Comparison of ENCODE assay signal across 26 cellular contexts in the genomic region with DNA sequence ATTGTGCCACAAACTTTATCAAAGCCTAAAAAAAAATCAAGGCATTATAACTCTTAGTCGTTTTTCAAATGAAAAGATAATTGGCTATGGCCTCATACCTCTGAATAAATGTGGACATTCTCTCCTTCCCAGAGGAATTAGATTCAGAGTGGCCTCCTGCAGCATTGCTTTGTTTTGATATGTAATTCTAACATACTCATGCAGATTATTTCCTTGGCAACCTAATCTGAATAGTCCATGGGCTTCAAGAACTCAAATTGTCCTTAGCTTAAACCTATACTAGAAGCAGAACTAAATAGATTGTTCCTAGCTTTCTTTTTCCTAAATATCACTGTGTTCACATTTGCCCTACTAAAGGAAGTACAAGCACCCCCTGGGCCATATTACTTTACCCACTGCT.
DNase-seq lines count a peak whose midpoint lies in the region; FAIRE-seq and TF ChIP-seq lines count a peak whose summit lies in the region.
"Had no signal": no experiment of that assay in that cellular context is flagged by ENCODE, and none has a peak within 500 bp of the region (broad histone marks: within the 10 kb centered on the region; RNA-seq: fewer than 3 reads in every experiment).

No MANE protein-coding gene starts in this region.

- TF ChIP-seq EP300 in H1 (IDR thresholded peaks at IDR 0.05; ENCODE audit: borderline replicate concordance in 1 of 2, low read depth in 2 of 2, low read length in 2 of 2) (no peak), suprapubic skin (IDR thresholded peaks at IDR 0.05) (no peak)

- H3K27me3 Mint-ChIP-seq in H9 (ENCODE audit: low read depth) (no peaks in the 10 kb centered on the region), neural progenitor cell (ENCODE audit: insufficient read depth, low read depth) (no peaks in the 10 kb centered on the region)
- H3K27me3 Mint-ChIP-seq: CD4-positive, CD25-positive, alpha-beta regulatory T cell; CD8-positive, alpha-beta memory T cell; IgD-negative memory B cell had no signal

- H2AFZ ChIP-seq in H9 (ENCODE audit: low read length) = no peak overlapping the region
- H2AFZ ChIP-seq in H1 (ENCODE audit: low read length) = no peak overlapping the region
- no peak overlapping the region for H2AFZ ChIP-seq in neural progenitor cell (replicated peaks)

- H3K56ac ChIP-seq in H9 (ENCODE audit: insufficient read length, low read depth, low read length) (no peak overlapping the region), H1 (replicated peaks; ENCODE audit: insufficient read length, low read depth, low read length) (no peak overlapping the region)

- H3K9me3 ChIP-seq in H9 (ENCODE audit: control insufficient read depth, low read depth, low read length) = no peaks in the 10 kb centered on the region
- H3K9me3 ChIP-seq in H1 (ENCODE audit: insufficient read depth in 2 of 2, low read depth in 1 of 2, low read length in 1 of 2) = no peaks in the 10 kb centered on the region
- H3K9me3 ChIP-seq in neural progenitor cell (ENCODE audit: low read depth) = no peaks in the 10 kb centered on the region
- H3K9me3 ChIP-seq in suprapubic skin = no peaks in the 10 kb centered on the region
- H3K9me3 ChIP-seq: BE2C had no signal

- H4K20me1 ChIP-seq in H9 (ENCODE audit: control insufficient read depth, insufficient read depth, insufficient read length) (no peaks in the 10 kb centered on the region), H1 (replicated peaks in 1 of 2; ENCODE audit: control insufficient read depth in 1 of 2, insufficient read depth in 2 of 2, low read length in 2 of 2) (no peaks in the 10 kb centered on the region), neural progenitor cell (ENCODE audit: low read depth) (no peaks in the 10 kb centered on the region)

- H3K4me2 ChIP-seq in H9 (ENCODE audit: insufficient read depth, insufficient read length, low read length) (no peak overlapping the region), H1 (ENCODE audit: insufficient read depth in 1 of 2, low read depth in 2 of 2, low read length in 2 of 2) (peak overlapping the region in 1 of 2 experiments; percentile 30; a peak in 1 of 4 replicates), neural progenitor cell (no peak overlapping the region)

- peaks cover 6% of the 10 kb centered on the region in 2 experiments; a peak in 4 of 5 replicates for H3K9me3 Mint-ChIP-seq in H9
- peaks cover 5% of the 10 kb centered on the region for H3K9me3 Mint-ChIP-seq in neural progenitor cell

- no peak overlapping the region for H3K14ac ChIP-seq in H9 (ENCODE audit: insufficient read depth, low read length)
- H3K14ac ChIP-seq in H1 (ENCODE audit: insufficient read length) = no peak overlapping the region

- no peak overlapping the region for H3T11ph ChIP-seq in H9 (ENCODE audit: low read length)

- no peak for TF ChIP-seq RAD21 in H1 (IDR thresholded peaks at IDR 0.05 in 1 of 2, conservative IDR thresholded peaks at IDR 0.05 in 1 of 2; ENCODE audit: low read depth in 2 of 2, low read length in 2 of 2)

- H3K23ac ChIP-seq in H9 (ENCODE audit: insufficient read length, low read depth, low read length) (no peak overlapping the region), H1 (ENCODE audit: insufficient read length) (no peak overlapping the region)

- H3K18ac ChIP-seq in H9 (ENCODE audit: insufficient read length, low read depth, low read length) = no peak overlapping the region
- H3K18ac ChIP-seq in H1 (ENCODE audit: extremely low read depth, low read length) = no peak overlapping the region

- H3K36me3 ChIP-seq in H1 (ENCODE audit: control insufficient read depth in 2 of 4, insufficient read depth in 4 of 4, low read length in 3 of 4) = no peaks in the 10 kb centered on the region
- H3K36me3 ChIP-seq in neural progenitor cell = no peaks in the 10 kb centered on the region
- H3K36me3 ChIP-seq in suprapubic skin = no peaks in the 10 kb centered on the region
- H3K36me3 ChIP-seq: BE2C had no signal

- TF ChIP-seq CTCF in H9 (conservative IDR thresholded peaks at IDR 0.05) (no peak), H1 (IDR thresholded peaks at IDR 0.05; ENCODE audit: control extremely low read depth in 1 of 3, insufficient read depth in 1 of 3, low read depth in 1 of 3, low read length in 3 of 3) (no peak), neural progenitor cell (IDR thresholded peaks at IDR 0.05) (no peak), suprapubic skin (IDR thresholded peaks at IDR 0.05) (no peak)

- no peak for DNase-seq in H9
- DNase-seq in NCI-H69 (lab: John Stamatoyannopoulos, UW) = peak; percentile 6
- no peak for DNase-seq in H1 (ENCODE audit: low read depth in 1 of 2, low spot score in 2 of 2)
- peak; percentile 12 for DNase-seq in neural progenitor cell (ENCODE audit: low spot score)
- DNase-seq in suprapubic skin (ENCODE audit: low spot score in 2 of 2) = no peak
- no peak for DNase-seq in AML-193 (lab: John Stamatoyannopoulos, UW)
- no peak for DNase-seq in stimulated activated CD4-positive, alpha-beta T cell treated with anti-CD3 and anti-CD28 coated beads, Interleukin-1b, Interleukin-23, amount 100 ng/mL, for 48 hours
- no peak for DNase-seq in NCI-H1436 treated with DMSO at 0.1 percent for 48 hours (lab: John Stamatoyannopoulos, UW)
- DNase-seq: 8988T; BE2C; C1 segment of cervical spinal cord; CD4-positive, CD25-positive, alpha-beta regulatory T cell; CD8-positive, alpha-beta memory T cell; COR-L47; DMS 273 treated with DMSO at 0.1 percent for 48 hours; DMS53; DND-41; EL; GOT3; HCEC 1CT; KBM-7 had no signal

- H3K27ac ChIP-seq in H9 (ENCODE audit: insufficient read length, low read depth, low read length) (no peak overlapping the region), H1 (ENCODE audit: low read depth, low read length) (no peak overlapping the region), neural progenitor cell (no peak overlapping the region), suprapubic skin (no peak overlapping the region)
- H3K27ac ChIP-seq: HL-60 had no signal

- H3K36me3 Mint-ChIP-seq in H9 (ENCODE audit: insufficient read depth in 1 of 3, low read depth in 3 of 3) (peaks cover 2 to 8% (median 7%) of the 10 kb centered on the region in 3 experiments), neural progenitor cell (no peaks in the 10 kb centered on the region)
- H3K36me3 Mint-ChIP-seq: CD4-positive, CD25-positive, alpha-beta regulatory T cell; CD8-positive, alpha-beta memory T cell; IgD-negative memory B cell had no signal

- H3K27me3 ChIP-seq in H9 (ENCODE audit: insufficient read depth, low read length) (no peaks in the 10 kb centered on the region), H1 (replicated peaks in 1 of 4; ENCODE audit: control insufficient read depth in 3 of 4, extremely low read depth in 1 of 4, insufficient read depth in 3 of 4, low read length in 3 of 4) (no peaks in the 10 kb centered on the region), neural progenitor cell (no peaks in the 10 kb centered on the region), suprapubic skin (no peaks in the 10 kb centered on the region)
- H3K27me3 ChIP-seq: BE2C had no signal

- POLR2A ChIA-PET in H1 (lab: Charles Lee; ENCODE audit: partially characterized antibody) = interaction anchor here (1.1 kb wide), 1 partner anchor 10 kb away, joined by 3 read pairs; no protein-coding TSS in a partner anchor

- H3K4me3 ChIP-seq in H1 (ENCODE audit: extremely low read depth in 1 of 4, insufficient read depth in 2 of 4, low read depth in 3 of 4, low read length in 4 of 4) (peak overlapping the region in 1 of 4 experiments; percentile 2; a peak in 1 of 8 replicates), neural progenitor cell (no peak overlapping the region), suprapubic skin (no peak overlapping the region)
- H3K4me3 ChIP-seq: GM12878 had no signal

- TF ChIP-seq POLR2A in H1 (IDR thresholded peaks at IDR 0.05; ENCODE audit: control extremely low read depth in 1 of 2, low read depth in 2 of 2, low read length in 2 of 2) = no peak
- no peak for TF ChIP-seq POLR2A in suprapubic skin (IDR thresholded peaks at IDR 0.05)

- no peak overlapping the region for H3K4ac ChIP-seq in H9 (ENCODE audit: low read depth, low read length)
- H3K4ac ChIP-seq in H1 (replicated peaks; ENCODE audit: insufficient read length, low read depth, low read length) = no peak overlapping the region

- no peak overlapping the region for H2BK120ac ChIP-seq in H9 (ENCODE audit: low read depth, low read length, poor library complexity, severe bottlenecking)
- H2BK120ac ChIP-seq in H1 (replicated peaks; ENCODE audit: low read depth, low read length) = no peak overlapping the region

- H2BK20ac ChIP-seq in H9 (ENCODE audit: low read depth, low read length, poor library complexity, severe bottlenecking) (peak overlapping the region; percentile 32), H1 (ENCODE audit: low read length) (no peak overlapping the region)

- no peak overlapping the region for H4K5ac ChIP-seq in H9 (ENCODE audit: insufficient read length, low read depth, low read length)
- H4K5ac ChIP-seq in H1 (ENCODE audit: insufficient read length, low read depth, low read length) = peak overlapping the region; percentile 40

- H3K9ac ChIP-seq in H9 (ENCODE audit: extremely low read depth, insufficient read length, low read length) (no peak overlapping the region), H1 (replicated peaks in 1 of 4; ENCODE audit: extremely low read depth in 1 of 4, low read depth in 3 of 4, low read length in 3 of 4) (no peak overlapping the region), neural progenitor cell (no peak overlapping the region)

- no peak overlapping the region for H2BK12ac ChIP-seq in H9 (ENCODE audit: insufficient read length, low read depth, low read length)
- no peak overlapping the region for H2BK12ac ChIP-seq in H1 (ENCODE audit: low read depth, low read length)

- H3K27ac Mint-ChIP-seq in H9 (peak overlapping the region in 2 of 3 experiments; percentile 35 to 40; a peak in 2 of 7 replicates), neural progenitor cell (no peak overlapping the region)
- H3K27ac Mint-ChIP-seq: CD4-positive, CD25-positive, alpha-beta regulatory T cell; CD8-positive, alpha-beta memory T cell; IgD-negative memory B cell had no signal

- H3K79me1 ChIP-seq in H9 (ENCODE audit: insufficient read depth, low read depth, low read length, poor library complexity, severe bottlenecking) (no peaks in the 10 kb centered on the region), H1 (ENCODE audit: low read depth, low read length) (no peaks in the 10 kb centered on the region)

- no peak overlapping the region for H3K4me3 Mint-ChIP-seq in H9
- no peak overlapping the region for H3K4me3 Mint-ChIP-seq in neural progenitor cell
- H3K4me3 Mint-ChIP-seq: CD4-positive, CD25-positive, alpha-beta regulatory T cell; CD8-positive, alpha-beta memory T cell; IgD-negative memory B cell had no signal

- H3K79me2 ChIP-seq in H9 (ENCODE audit: insufficient read depth, low read length) (no peaks in the 10 kb centered on the region), H1 (ENCODE audit: control insufficient read depth in 1 of 2, insufficient read depth in 2 of 2, low read length in 2 of 2) (no peaks in the 10 kb centered on the region), neural progenitor cell (ENCODE audit: low read depth) (no peaks in the 10 kb centered on the region)

- no peak for FAIRE-seq in H1 (lab: Jason Lieb, UNC)
- FAIRE-seq: GM12878, GM19239, HepG2 had no signal

- H3F3A ChIP-seq in neural progenitor cell (ENCODE audit: low read depth) = no peaks in the 10 kb centered on the region

- no peaks in the 10 kb centered on the region for H3K4me1 ChIP-seq in H9 (ENCODE audit: insufficient read depth, low read length)
- peaks cover 0 to 5% (median 2%) of the 10 kb centered on the region in 4 experiments; a peak in 1 of 7 replicates for H3K4me1 ChIP-seq in H1 (replicated peaks in 1 of 4; ENCODE audit: control insufficient read depth in 3 of 4, insufficient read depth in 4 of 4, low read length in 3 of 4)
- H3K4me1 ChIP-seq in neural progenitor cell = peaks cover 10% of the 10 kb centered on the region
- H3K4me1 ChIP-seq in suprapubic skin = no peaks in the 10 kb centered on the region
- H3K4me1 ChIP-seq: BE2C had no signal

- WGBS in H9 (ENCODE audit: extremely low coverage, insufficient read length, low lambda C conversion rate) = no CpG with 5 or more reads among the region's 1 CpG
- 38% methylated on average over 1 of the region's 1 CpG; no CpG with 5 or more reads in 1 of the 2 experiments for WGBS in H1 (ENCODE audit: extremely low coverage in 1 of 2, insufficient coverage in 1 of 2, insufficient read length in 1 of 2, insufficient replicate concordance in 2 of 2, low coverage in 1 of 2, low lambda C conversion rate in 2 of 2, missing lambda C conversion rate in 1 of 2), 2 experiments
- 60% methylated on average over 1 of the region's 1 CpG for WGBS in suprapubic skin

- no peak overlapping the region for H2AK5ac ChIP-seq in H9 (ENCODE audit: insufficient read length, low read length)
- no peak overlapping the region for H2AK5ac ChIP-seq in H1 (ENCODE audit: low read depth, low read length)

- CTCF ChIA-PET in H1 (lab: Charles Lee; ENCODE audit: partially characterized antibody) = interaction anchor here (1.0 to 1.4 kb wide), 3 partner anchors 10 to 925 kb away, joined by 3 to 4 read pairs (median 4); no protein-coding TSS in a partner anchor

- H3K23me2 ChIP-seq in H9 (ENCODE audit: insufficient read length, low read depth, low read length, poor library complexity, severe bottlenecking) (no peaks in the 10 kb centered on the region), H1 (ENCODE audit: low read depth, low read length) (no peaks in the 10 kb centered on the region)

- H2BK15ac ChIP-seq in H9 (ENCODE audit: low read depth, low read length) (no peak overlapping the region), H1 (ENCODE audit: low read length) (no peak overlapping the region)

- no peak overlapping the region for H4K8ac ChIP-seq in H9 (replicated peaks; ENCODE audit: insufficient read length, low read depth, low read length)
- H4K8ac ChIP-seq in H1 (ENCODE audit: extremely low read depth, insufficient read depth, low read length) = no peak overlapping the region

- peaks cover 8 to 20% of the 10 kb centered on the region in 2 experiments for H3K4me1 Mint-ChIP-seq in H9
- H3K4me1 Mint-ChIP-seq in neural progenitor cell = peaks cover 14% of the 10 kb centered on the region
- H3K4me1 Mint-ChIP-seq: CD4-positive, CD25-positive, alpha-beta regulatory T cell; CD8-positive, alpha-beta memory T cell; IgD-negative memory B cell had no signal

- H2BK5ac ChIP-seq in H9 (ENCODE audit: insufficient read length, low read length) = no peak overlapping the region
- H2BK5ac ChIP-seq in H1 (ENCODE audit: low read depth, low read length) = no peak overlapping the region

- H4K91ac ChIP-seq in H9 (ENCODE audit: insufficient read length, low read depth, low read length) (no peak overlapping the region), H1 (replicated peaks; ENCODE audit: insufficient read length, low read length) (no peak overlapping the region)

Comparison
In these comparisons a context has a peak if more than half of its experiments do, and no peak if none do; other contexts are left out.
1. DNase-seq: peak in NCI-H69 (single experiment) and neural progenitor cell (single experiment); none in H9 (single experiment), H1 (0 of 2), suprapubic skin (0 of 2), AML-193 (0 of 2), stimulated activated CD4-positive, alpha-beta T cell treated with anti-CD3 and anti-CD28 coated beads, Interleukin-1b, Interleukin-23, amount 100 ng/mL, for 48 hours (single experiment) and NCI-H1436 treated with DMSO at 0.1 percent for 48 hours (single experiment).